8 cellular contexts compared by ENCODE assay signal in genomic region chr1:152459596-152460528, GRCh38. TPM values are rescaled to one million over a fixed set of nuclear protein-coding genes. Genes with fewer than 3 reads are reported as not detected.
DNase-seq lines count a peak whose midpoint lies in the region; TF ChIP-seq lines count a peak whose summit lies in the region.

No MANE protein-coding gene starts in this region.

- DNase-seq in SIG-M5 treated with dmso at 0.1 percent for 504 hours (lab: John Stamatoyannopoulos, UW; ENCODE audit: unreplicated experiment) = peak; percentile 89
- DNase-seq in SIG-M5 (lab: John Stamatoyannopoulos, UW) = no peak
- peak; percentile 12 for DNase-seq in HFF-Myc (ENCODE audit: extremely low read depth, low read depth)
- DNase-seq in MV-4-11 (lab: John Stamatoyannopoulos, UW) = peak; percentile 84
- peak; percentile 35 for DNase-seq in activated CD4-positive, CD25-positive, alpha-beta regulatory T cell treated with anti-CD3 and anti-CD28 coated beads, Interleukin-2, amount 50 U/mL, for 16 hours (ENCODE audit: low read depth, low spot score)
- peak; percentile 8 for DNase-seq in cerebellum (ENCODE audit: low spot score)
- DNase-seq in medulla oblongata (ENCODE audit: extremely low spot score) = peak; percentile 81
- DNase-seq in stimulated activated CD8-positive, alpha-beta memory T cell treated with anti-CD3 and anti-CD28 coated beads, Interleukin-15, amount 100 ng/mL, for 48 hours (ENCODE audit: low read depth in 2 of 2) = peak; percentile 49 to 65

- no peak overlapping the region for H3K4me3 ChIP-seq in HFF-Myc (replicated peaks; ENCODE audit: low read depth, low read length)

- peak; percentile 77 for TF ChIP-seq CTCF in HFF-Myc (IDR thresholded peaks at IDR 0.05; ENCODE audit: low read depth, low read length, missing control alignments)

RNA-seq across cellular contexts. Expression of gene CRNN, which starts 45.8 kb away (rescaled TPM):
- total RNA-seq in cerebellum = not detected

RNA-seq across cellular contexts. Expression of gene LCE5A, which starts 50.7 kb away (rescaled TPM):
- not detected for total RNA-seq in cerebellum

RNA-seq across cellular contexts. Expression of gene CRCT1, which starts 54.4 kb away (rescaled TPM):
- total RNA-seq in cerebellum = not detected
